Comparison of ENCODE assay signal across 9 cellular contexts in the genomic region with DNA sequence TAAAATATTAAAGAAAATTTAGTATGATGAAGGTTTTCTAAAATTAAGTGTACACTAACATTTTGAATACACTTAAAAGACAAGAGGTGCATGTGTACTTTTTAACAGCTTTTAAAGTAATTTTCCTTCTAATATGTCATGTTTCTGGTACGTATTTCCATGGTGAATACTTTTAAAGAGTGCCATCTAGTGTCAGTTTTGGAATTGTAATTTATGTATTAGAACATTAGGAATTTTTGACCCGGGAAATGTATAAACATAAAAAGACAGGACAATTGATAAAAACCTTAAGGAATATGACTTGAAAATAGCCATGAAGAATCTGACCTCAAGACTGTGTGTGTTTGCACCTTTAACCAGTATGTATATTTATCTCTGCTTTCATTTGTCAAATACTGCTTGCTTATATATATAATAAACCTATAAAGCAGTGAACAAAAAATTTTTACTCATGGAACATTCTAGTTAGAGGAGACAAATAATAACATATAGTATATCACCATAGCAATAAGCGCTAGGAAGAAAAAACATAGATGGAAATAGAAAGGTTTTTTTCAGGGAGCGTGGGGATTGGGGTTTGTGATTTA. TPM values are rescaled to one million over a fixed set of nuclear protein-coding genes. Genes with fewer than 3 reads are reported as not detected.
DNase-seq lines count a peak whose midpoint lies in the region; ATAC-seq and TF ChIP-seq lines count a peak whose summit lies in the region.
"Had no signal": no experiment of that assay in that cellular context is flagged by ENCODE, and none has a peak within 500 bp of the region (broad histone marks: within the 10 kb centered on the region; RNA-seq: fewer than 3 reads in every experiment).

No MANE protein-coding gene starts in this region.

- no peak overlapping the region for H2AFZ ChIP-seq in OCI-LY1 (ENCODE audit: low read length)

- 41 to 42% methylated on average over 4 of the region's 4 CpGs for WGBS in esophagus squamous epithelium, 2 donors
- 44 to 47% methylated on average over 4 of the region's 4 CpGs for WGBS in sigmoid colon, 2 donors

- H3K4me1 ChIP-seq in OCI-LY1 (ENCODE audit: insufficient read depth, low read length, severe bottlenecking) (peaks cover 36% of the 10 kb centered on the region), esophagus squamous epithelium (peaks cover 0 to 20% (median 2%) of the 10 kb centered on the region in 3 donors), sigmoid colon (peaks cover 0 to 8% (median 2%) of the 10 kb centered on the region in 4 donors)

- no peak overlapping the region for H3K4me2 ChIP-seq in OCI-LY1 (ENCODE audit: low read length)

- ATAC-seq in GM21515 (IDR thresholded peaks at IDR 0.05; ENCODE audit: unreplicated experiment), result no peak

- H3K27me3 ChIP-seq in OCI-LY1 (ENCODE audit: insufficient read depth, low read length), result no peaks in the 10 kb centered on the region
- no peaks in the 10 kb centered on the region for H3K27me3 ChIP-seq in esophagus squamous epithelium
- H3K27me3 ChIP-seq in sigmoid colon, result no peaks in the 10 kb centered on the region

- H3K36me3 ChIP-seq in OCI-LY1 (ENCODE audit: insufficient read depth, low read length), result peaks cover 16% of the 10 kb centered on the region; the same call in 1 of the 2 replicates
- H3K36me3 ChIP-seq in esophagus squamous epithelium, result peaks cover 0 to 25% (median 0%) of the 10 kb centered on the region in 3 donors
- no peaks in the 10 kb centered on the region for H3K36me3 ChIP-seq in sigmoid colon

- intact Hi-C loops in esophagus squamous epithelium (cut with DNase I) (no loop called here), sigmoid colon (cut with DNase I) (loop anchor here (5.0 kb wide), 1 partner anchor 193 kb away; no protein-coding TSS in a partner anchor)

- H3K9me2 ChIP-seq in OCI-LY1 (ENCODE audit: low read depth, low read length), result no peaks in the 10 kb centered on the region

- TF ChIP-seq POLR2A in esophagus squamous epithelium (IDR thresholded peaks at IDR 0.05), result no peak
- TF ChIP-seq POLR2A in sigmoid colon (IDR thresholded peaks at IDR 0.05), result no peak

- no peaks in the 10 kb centered on the region for H4K20me1 ChIP-seq in OCI-LY1 (ENCODE audit: insufficient read depth, low read length)

- H3K27ac ChIP-seq in OCI-LY1 (ENCODE audit: low read depth, low read length, poor library complexity, severe bottlenecking), result no peak overlapping the region
- H3K27ac ChIP-seq in esophagus squamous epithelium, result no peak overlapping the region
- H3K27ac ChIP-seq in sigmoid colon, result no peak overlapping the region

- DNase-seq in AG08395 (ENCODE audit: low spot score), result peak; percentile 47
- DNase-seq in esophagus squamous epithelium (lab: John Stamatoyannopoulos, UW), result no peak
- DNase-seq in sigmoid colon, result no peak
- DNase-seq in amygdala (lab: John Stamatoyannopoulos, UW), result no peak
- no peak for DNase-seq in activated effector memory CD4-positive, alpha-beta T cell treated with Interleukin-2 at 50 U/mL for 16 hours
- DNase-seq: activated naive CD8-positive, alpha-beta T cell treated with anti-CD3 and anti-CD28 coated beads, Interleukin-2, amount 10 ng/mL, durations not matched to agents 7 days and 5 days had no signal

- peaks cover 3% of the 10 kb centered on the region; the same call in 1 of the 2 replicates for H3F3A ChIP-seq in OCI-LY1 (ENCODE audit: insufficient read depth, low read length)

- peak; percentile 18 for TF ChIP-seq CTCF in GM12873 (IDR thresholded peaks at IDR 0.05; ENCODE audit: insufficient read depth, low read depth, low read length, missing control alignments)
- peak; percentile 57 for TF ChIP-seq CTCF in OCI-LY1 (IDR thresholded peaks at IDR 0.05; ENCODE audit: low read length)
- TF ChIP-seq CTCF in esophagus squamous epithelium (IDR thresholded peaks at IDR 0.05), result peak in 5 of 6 experiments; percentile 21 to 61 (median 50)
- TF ChIP-seq CTCF in sigmoid colon (IDR thresholded peaks at IDR 0.05), result peak in 3 of 4 experiments; percentile 8 to 37 (median 20)

- TF ChIP-seq EP300 in sigmoid colon (IDR thresholded peaks at IDR 0.05), result no peak

- H3K9me3 ChIP-seq in OCI-LY1 (ENCODE audit: low read length), result no peaks in the 10 kb centered on the region
- no peaks in the 10 kb centered on the region for H3K9me3 ChIP-seq in esophagus squamous epithelium
- no peaks in the 10 kb centered on the region for H3K9me3 ChIP-seq in sigmoid colon

- H3K4me3 ChIP-seq in OCI-LY1 (ENCODE audit: low read depth, low read length, poor library complexity, severe bottlenecking), result no peak overlapping the region
- no peak overlapping the region for H3K4me3 ChIP-seq in esophagus squamous epithelium
- H3K4me3 ChIP-seq in sigmoid colon, result no peak overlapping the region

- H3K9ac ChIP-seq in OCI-LY1 (ENCODE audit: low read length), result no peak overlapping the region

- peaks cover 39% of the 10 kb centered on the region for H3K79me2 ChIP-seq in OCI-LY1 (ENCODE audit: insufficient read depth, low read length)

RNA-seq across cellular contexts. Expression of a gene that starts 7.2 kb away (rescaled TPM):
- total RNA-seq in esophagus squamous epithelium (10 to 100 TPM in 2 of 4 donors, 1 to 10 TPM in 2; 9.6 to 19.5 (median 10.6) TPM), sigmoid colon (10 to 100 TPM in 1 of 4 donors, 1 to 10 TPM in 3; 5.8 to 16.4 (median 7.7) TPM)
- 1 to 10 TPM; 1.8 to 4.0 (median 3.2) TPM for polyA plus RNA-seq in sigmoid colon

RNA-seq across cellular contexts. Expression of a gene that starts 7.3 kb away (rescaled TPM):
- total RNA-seq in esophagus squamous epithelium (10 to 100 TPM; 11.6 to 24.0 (median 15.9) TPM), sigmoid colon (10 to 100 TPM; 21.0 to 25.2 (median 22.8) TPM)
- polyA plus RNA-seq in sigmoid colon, result 10 to 100 TPM; 13.4 to 15.7 (median 15.6) TPM
